8 cellular contexts compared by ENCODE assay signal in genomic region chr15:80455668-80456442, GRCh38. TPM values are rescaled to one million over a fixed set of nuclear protein-coding genes. Genes with fewer than 3 reads are reported as not detected.
A peak's percentile ranks its signal among the peaks of the same experiment; 100 is the strongest.
DNase-seq lines count a peak whose midpoint lies in the region; ATAC-seq, FAIRE-seq and TF ChIP-seq lines count a peak whose summit lies in the region.

No MANE protein-coding gene starts in this region.

- intact Hi-C loops in HepG2 (cut with micrococcal nuclease; ENCODE audit: unreplicated experiment), result loop anchor here (1.0 to 5.0 kb wide), 4 partner anchors 56 to 516 kb away; no protein-coding TSS in a partner anchor

- H3K27ac ChIP-seq in HEK293 (ENCODE audit: extremely low read depth, low read depth, low read length), result no peak overlapping the region
- peak overlapping the region; percentile 20 for H3K27ac ChIP-seq in cingulate gyrus (ENCODE audit: low read depth, low read length)
- H3K27ac ChIP-seq in HepG2 (ENCODE audit: extremely low read length, insufficient read depth, low read length), result no peak overlapping the region

- no peak for TF ChIP-seq EP300 in HepG2 (IDR thresholded peaks at IDR 0.05; ENCODE audit: low read depth in 2 of 2, low read length in 2 of 2)
- no peak for TF ChIP-seq EP300 in HepG2 (CRISPR knock-in tag; IDR thresholded peaks at IDR 0.05; ENCODE audit: borderline replicate concordance)

- FAIRE-seq in HepG2 (lab: Jason Lieb, UNC), result peak; percentile 95

- BruUV-seq in HepG2 (replicated peaks; lab: Mats Ljungman, UMichigan), result no TSS peak

- no peak for TF ChIP-seq POLR2A in HepG2 (IDR thresholded peaks at IDR 0.05; ENCODE audit: insufficient read depth in 1 of 2, low read depth in 2 of 2, low read length in 2 of 2)

- peak; percentile 68 for ATAC-seq in HepG2
- no peak for ATAC-seq in GM21390 (IDR thresholded peaks at IDR 0.05; ENCODE audit: unreplicated experiment)

- TF ChIP-seq RAD21 in HepG2 (CRISPR knock-in tag; IDR thresholded peaks at IDR 0.05), result peak; percentile 80

- H3K79me2 ChIP-seq in HepG2 (ENCODE audit: insufficient read depth, low read length), result no peaks in the 10 kb centered on the region

- no peak overlapping the region for H2AFZ ChIP-seq in HepG2 (ENCODE audit: low read length)

- H3K9ac ChIP-seq in HepG2 (ENCODE audit: insufficient read depth, low read depth, low read length), result no peak overlapping the region

- H3K9me3 ChIP-seq in HEK293 (ENCODE audit: control insufficient read depth, insufficient read depth, low read depth, low read length) (no peaks in the 10 kb centered on the region), HepG2 (ENCODE audit: low read length) (no peaks in the 10 kb centered on the region)

- in situ Hi-C loops in HepG2 (cut with HindIII; ENCODE audit: extremely low pct_ligation_motif_present, low pct_unique_long_range_greater_than_20kb), result loop anchor here (5.0 to 25.0 kb wide), 3 partner anchors 56 to 506 kb away; partner anchors contain the start of gene CEMIP

- TF ChIP-seq CTCF in HEK293 (tag by site-specific recombination; IDR thresholded peaks at IDR 0.05) (peak; percentile 75), HepG2 (CRISPR knock-in tag; IDR thresholded peaks at IDR 0.05) (peak; percentile 91)

- POLR2A ChIA-PET in HEK293 (lab: Yijun Ruan, JAX) (no interaction called here), HepG2 (lab: Yijun Ruan, JAX) (no interaction called here)

- H3K4me2 ChIP-seq in HepG2 (ENCODE audit: low read depth, low read length), result peak overlapping the region; percentile 34

- WGBS in HepG2 (ENCODE audit: low lambda C conversion rate), result 13% methylated on average over 17 of the region's 17 CpGs

- DNase-seq in COLO668 (lab: John Stamatoyannopoulos, UW; ENCODE audit: unreplicated experiment) (peak; percentile 45), NCI-H226 (peak; percentile 98), HepG2 (ENCODE audit: low spot score) (peak; percentile 44)
- DNase-seq in activated CD4-positive, alpha-beta T cell treated with anti-CD3 and anti-CD28 coated beads for 1 hour, result peak; percentile 32
- peak; percentile 15 to 35 (median 35) for DNase-seq in stimulated activated CD4-positive, alpha-beta T cell treated with anti-CD3 and anti-CD28 coated beads, TNF-alpha, amount 100 ng/mL, for 24 hours (ENCODE audit: low read depth in 3 of 3)

- CTCF ChIA-PET in HEK293 (lab: Yijun Ruan, JAX), result interaction anchor here (0.5 to 4.9 kb wide), 53 partner anchors 8 to 855 kb away, joined by 3 to 120 read pairs (median 4); partner anchors contain the start of gene CEMIP
- CTCF ChIA-PET in HepG2 (lab: Yijun Ruan, JAX; ENCODE audit: low intra/inter-chr PET ratio, low total read pairs), result interaction anchor here (1.0 to 2.8 kb wide), 5 partner anchors 37 to 514 kb away, joined by 3 to 31 read pairs (median 10); partner anchors contain the start of gene CEMIP

- no peaks in the 10 kb centered on the region for H3K36me3 ChIP-seq in HEK293 (ENCODE audit: control insufficient read depth in 2 of 2, insufficient read depth in 1 of 2, low read length in 2 of 2)
- no peaks in the 10 kb centered on the region for H3K36me3 ChIP-seq in HepG2 (replicated peaks in 1 of 2; ENCODE audit: control insufficient read depth in 1 of 2, insufficient read depth in 2 of 2, low read length in 2 of 2)

- no peaks in the 10 kb centered on the region for H4K20me1 ChIP-seq in HepG2 (ENCODE audit: insufficient read depth, low read length)

- no peak overlapping the region for H3K4me3 ChIP-seq in HEK293 (ENCODE audit: low read depth, low read length)
- H3K4me3 ChIP-seq in HepG2 (replicated peaks in 1 of 3; ENCODE audit: insufficient read depth in 1 of 3, low read depth in 2 of 3, low read length in 3 of 3), result no peak overlapping the region

- no peaks in the 10 kb centered on the region for H3K27me3 ChIP-seq in HepG2 (ENCODE audit: control insufficient read depth in 1 of 2, insufficient read depth in 2 of 2, low read length in 2 of 2)

- H3K4me1 ChIP-seq in HEK293 (ENCODE audit: control insufficient read depth, insufficient read depth, low read length) (no peaks in the 10 kb centered on the region), HepG2 (ENCODE audit: insufficient read depth, low read length) (peaks cover 46% of the 10 kb centered on the region)

TF ChIP-seq in HEK293, 187 proteins besides CTCF, POLR2A, EP300 and RAD21 (continues in another document):
- TF ChIP-seq ZNF146 (tag by site-specific recombination; IDR thresholded peaks at IDR 0.05), result no peak
- TF ChIP-seq ZNF521 (tag by site-specific recombination; IDR thresholded peaks at IDR 0.05), result no peak
- TF ChIP-seq ZNF473 (tag by site-specific recombination; IDR thresholded peaks at IDR 0.05), result no peak
- TF ChIP-seq ZNF707 (tag by site-specific recombination; IDR thresholded peaks at IDR 0.05), result no peak
- no peak for TF ChIP-seq MYNN (tag by site-specific recombination; IDR thresholded peaks at IDR 0.05; ENCODE audit: borderline replicate concordance)
- TF ChIP-seq PATZ1 (tag by site-specific recombination; IDR thresholded peaks at IDR 0.05), result no peak

TF ChIP-seq in HepG2, 621 proteins besides CTCF, POLR2A, EP300 and RAD21 (continues in another document):
- no peak for TF ChIP-seq YEATS2 (CRISPR knock-in tag; IDR thresholded peaks at IDR 0.05; ENCODE audit: borderline replicate concordance)
- TF ChIP-seq SETDB1 (CRISPR knock-in tag; IDR thresholded peaks at IDR 0.05; ENCODE audit: borderline replicate concordance), result no peak
- TF ChIP-seq FOXK1 (CRISPR knock-in tag; IDR thresholded peaks at IDR 0.05; ENCODE audit: borderline replicate concordance, low read depth), result peak; percentile 13; the same call in 1 of the 2 replicates
- TF ChIP-seq KMT2B (CRISPR knock-in tag; IDR thresholded peaks at IDR 0.05), result no peak
- no peak for TF ChIP-seq ZSCAN20 (CRISPR knock-in tag; IDR thresholded peaks at IDR 0.05; ENCODE audit: borderline replicate concordance)
- 0 out of 2 replicates have a peak, but pooled peaks have one; percentile 15 for TF ChIP-seq SAP130 (CRISPR knock-in tag; IDR thresholded peaks at IDR 0.05; ENCODE audit: low read depth)
- peak; percentile 95 for TF ChIP-seq STAG1 (CRISPR knock-in tag; IDR thresholded peaks at IDR 0.05)
- TF ChIP-seq ZUFSP (CRISPR knock-in tag; IDR thresholded peaks at IDR 0.05; ENCODE audit: borderline replicate concordance), result no peak

RNA-seq across cellular contexts. Expression of gene ARNT2, which starts 51.7 kb away (rescaled TPM):
- total RNA-seq in HepG2 (2016; rRNA removed; fragmentation: Illumina TruSeq; extraction: Trizol), result 0.69 and 1.1 TPM in 2 replicates
- total RNA-seq in HepG2 (2016; cell fraction: cytosol; rRNA removed; fragmentation: Illumina TruSeq; extraction: Trizol; ENCODE audit: low read depth), result 0.91 and 1.6 TPM in 2 replicates
- total RNA-seq in HepG2 (2016; cell fraction: insoluble cytoplasmic fraction; rRNA removed; fragmentation: Illumina TruSeq; extraction: Trizol), result 1.0 and 1.2 TPM in 2 replicates
- total RNA-seq in HepG2 (2016; cell fraction: membrane; rRNA removed; fragmentation: Illumina TruSeq; extraction: Trizol), result 0.93 and 1.0 TPM in 2 replicates
- total RNA-seq in HepG2 (2016; cell fraction: nucleus; rRNA removed; fragmentation: Illumina TruSeq; extraction: Trizol), result 0.56 and 1.1 TPM in 2 replicates
- polyA plus RNA-seq in HepG2 (2011; rRNA removed), result 1.3 and 1.7 TPM in 2 replicates
- 0.94 and 1.1 TPM in 2 replicates for polyA plus RNA-seq in HepG2 (2011; cell fraction: cytosol; rRNA removed)
- 1.3 and 1.4 TPM in 2 replicates for polyA plus RNA-seq in HepG2 (2011; cell fraction: nucleus; rRNA removed)
- 1.2 TPM in 2 replicates for polyA plus RNA-seq in HepG2 (2012)
- 0.83 and 1.2 TPM in 2 replicates for polyA plus RNA-seq in HepG2 (2016; cell fraction: cytosol; fragmentation: Illumina TruSeq; extraction: Trizol; ENCODE audit: low read depth)
- polyA plus RNA-seq in HepG2 (2016; cell fraction: insoluble cytoplasmic fraction; fragmentation: Illumina TruSeq; extraction: Trizol; ENCODE audit: low read depth), result 0.79 and 1.2 TPM in 2 replicates
- 0.91 and 0.98 TPM in 2 replicates for polyA plus RNA-seq in HepG2 (2016; cell fraction: membrane; fragmentation: Illumina TruSeq; extraction: Trizol; ENCODE audit: low read depth)
- 0.83 and 1.7 TPM in 2 replicates for polyA plus RNA-seq in HepG2 (2016; cell fraction: nucleus; fragmentation: Illumina TruSeq; extraction: Trizol; ENCODE audit: insufficient read depth, low read depth)
- 2.0 and 2.2 TPM in 2 replicates for polyA minus RNA-seq in HepG2 (2011; rRNA and poly(A)+ RNA removed; ENCODE audit: low replicate concordance)
- polyA minus RNA-seq in HepG2 (2011; cell fraction: cytosol; rRNA and poly(A)+ RNA removed), result 0.97 and 1.1 TPM in 2 replicates
- 1.3 and 2.6 TPM in 2 replicates for polyA minus RNA-seq in HepG2 (2011; cell fraction: nucleus; rRNA and poly(A)+ RNA removed)

Comparison
In these comparisons a context has a peak if more than half of its experiments do, and no peak if none do; other contexts are left out.
1. DNase-seq: peak in every context shown above with its lines; median percentile 98 in NCI-H226; 45 in COLO668; 44 in HepG2; 35 in stimulated activated CD4-positive, alpha-beta T cell treated with anti-CD3 and anti-CD28 coated beads, TNF-alpha, amount 100 ng/mL, for 24 hours; 32 in activated CD4-positive, alpha-beta T cell treated with anti-CD3 and anti-CD28 coated beads for 1 hour.